Comparison of ENCODE assay signal across 13 cellular contexts in genomic region chr3:188941103-188941502, GRCh38.
DNase-seq lines count a peak whose midpoint lies in the region; ATAC-seq, FAIRE-seq and TF ChIP-seq lines count a peak whose summit lies in the region.
"Had no signal": no experiment of that assay in that cellular context is flagged by ENCODE, and none has a peak within 500 bp of the region (broad histone marks: within the 10 kb centered on the region; RNA-seq: fewer than 3 reads in every experiment).

No MANE protein-coding gene starts in this region.

- TF ChIP-seq POLR2A in GM12891 (IDR thresholded peaks at IDR 0.05; ENCODE audit: low read depth, low read length): no peak

- peaks cover 0 to 4% (median 0%) of the 10 kb centered on the region in 8 donors for H3K9me3 Mint-ChIP-seq in CD4-positive, alpha-beta memory T cell

- no peaks in the 10 kb centered on the region for H3K36me3 ChIP-seq in subcutaneous abdominal adipose tissue (ENCODE audit: control insufficient read depth in 5 of 5, insufficient read depth in 5 of 5, low read length in 5 of 5)
- H3K36me3 ChIP-seq in CD4-positive, alpha-beta memory T cell (ENCODE audit: insufficient read depth, low read length): no peaks in the 10 kb centered on the region
- H3K36me3 ChIP-seq: colonic mucosa had no signal

- FAIRE-seq in GM12891 (lab: Jason Lieb, UNC): no peak

- no peak overlapping the region for H3K4me3 Mint-ChIP-seq in CD4-positive, alpha-beta memory T cell

- WGBS in right cardiac atrium: 80% methylated on average over 3 of the region's 3 CpGs

- H3K9ac ChIP-seq in subcutaneous abdominal adipose tissue (ENCODE audit: low read length in 5 of 5): no peak overlapping the region

- intact Hi-C loops in right cardiac atrium (cut with DNase I): loop anchor here in 1 of 4 donors (10.0 kb wide), 1 partner anchor 346 kb away; no protein-coding TSS in a partner anchor
- intact Hi-C loops in CD4-positive, alpha-beta memory T cell (cut with micrococcal nuclease): no loop called here

- peaks cover 0 to 3% of the 10 kb centered on the region in 2 donors for H3K27me3 Mint-ChIP-seq in CD4-positive, alpha-beta memory T cell

- peaks cover 8% of the 10 kb centered on the region for H3K4me1 ChIP-seq in right cardiac atrium (ENCODE audit: control insufficient read depth, insufficient read depth, low read length)
- H3K4me1 ChIP-seq in subcutaneous abdominal adipose tissue (ENCODE audit: control insufficient read depth in 5 of 5, insufficient read depth in 5 of 5, low read length in 5 of 5): peaks cover 5 to 53% (median 43%) of the 10 kb centered on the region in 5 donors
- H3K4me1 ChIP-seq in CD4-positive, alpha-beta memory T cell (ENCODE audit: insufficient read depth, low read length): no peaks in the 10 kb centered on the region
- H3K4me1 ChIP-seq: colonic mucosa had no signal

- H3K27ac ChIP-seq in right cardiac atrium (ENCODE audit: low read length) (peak overlapping the region; percentile 70), subcutaneous abdominal adipose tissue (ENCODE audit: low read depth, low read length) (peak overlapping the region; percentile 57)
- H3K27ac ChIP-seq in CD4-positive, alpha-beta memory T cell (ENCODE audit: low read depth, low read length): no peak overlapping the region
- H3K27ac ChIP-seq: colonic mucosa had no signal

- POLR2A ChIA-PET in CD4-positive, alpha-beta memory T cell (lab: Charles Lee; ENCODE audit: partially characterized antibody): no interaction called here

- no peaks in the 10 kb centered on the region for H3K36me3 Mint-ChIP-seq in CD4-positive, alpha-beta memory T cell

- H3K9me3 ChIP-seq in right cardiac atrium (ENCODE audit: control insufficient read depth, low read length) (no peaks in the 10 kb centered on the region), subcutaneous abdominal adipose tissue (ENCODE audit: control insufficient read depth in 5 of 5, low read length in 5 of 5) (no peaks in the 10 kb centered on the region)
- H3K9me3 ChIP-seq in CD4-positive, alpha-beta memory T cell (ENCODE audit: control insufficient read depth in 1 of 2, low read length in 2 of 2): no peaks in the 10 kb centered on the region
- H3K9me3 ChIP-seq: colonic mucosa had no signal

- CTCF ChIA-PET in CD4-positive, alpha-beta memory T cell (lab: Charles Lee; ENCODE audit: partially characterized antibody): interaction anchor here (1.0 kb wide), 1 partner anchor 13 kb away, joined by 4 read pairs; no protein-coding TSS in a partner anchor

- no peak for DNase-seq in GM12891 (ENCODE audit: insufficient read length, low spot score)
- peak; percentile 96 for DNase-seq in SIG-M5 treated with dmso at 0.1 percent for 504 hours (lab: John Stamatoyannopoulos, UW; ENCODE audit: unreplicated experiment)
- DNase-seq in right cardiac atrium: peak in 1 of 3 donors; percentile 37
- no peak for DNase-seq in CD4-positive, alpha-beta memory T cell
- DNase-seq in kidney tubule cell (ENCODE audit: low spot score): no peak
- no peak for DNase-seq in OCI-M1 (lab: John Stamatoyannopoulos, UW)
- DNase-seq in HPDE6-E6E7 (ENCODE audit: extremely low spot score): no peak
- DNase-seq: activated CD4-positive, alpha-beta T cell treated with anti-CD3 and anti-CD28 coated beads, Interleukin-2, amount 50 U/mL, for 1 hour; colonic mucosa; DMS79; NCI-H2171 treated with DMSO at 0.1 percent for 48 hours had no signal

- H3K4me3 ChIP-seq in right cardiac atrium (ENCODE audit: low read length): no peak overlapping the region
- no peak overlapping the region for H3K4me3 ChIP-seq in subcutaneous abdominal adipose tissue (ENCODE audit: low read depth in 1 of 5, low read length in 5 of 5)
- H3K4me3 ChIP-seq in CD4-positive, alpha-beta memory T cell (ENCODE audit: low read length in 2 of 2): no peak overlapping the region
- H3K4me3 ChIP-seq: colonic mucosa had no signal

- H3K4me1 Mint-ChIP-seq in CD4-positive, alpha-beta memory T cell: no peaks in the 10 kb centered on the region

- no peaks in the 10 kb centered on the region for H3K27me3 ChIP-seq in right cardiac atrium (ENCODE audit: control insufficient read depth, insufficient read depth)
- H3K27me3 ChIP-seq in subcutaneous abdominal adipose tissue (ENCODE audit: control insufficient read depth in 5 of 5, insufficient read depth in 4 of 5, low read length in 5 of 5): no peaks in the 10 kb centered on the region
- no peaks in the 10 kb centered on the region for H3K27me3 ChIP-seq in CD4-positive, alpha-beta memory T cell (ENCODE audit: insufficient read depth, low read length)
- H3K27me3 ChIP-seq: colonic mucosa had no signal

- no peak overlapping the region for H3K27ac Mint-ChIP-seq in CD4-positive, alpha-beta memory T cell

- ATAC-seq in right cardiac atrium: peak in 1 of 2 donors; percentile 43
- ATAC-seq: Panc1 had no signal

TF ChIP-seq in GM12891, 5 proteins besides CTCF, POLR2A, EP300 and RAD21:
- peak; percentile 63 for TF ChIP-seq SPI1 (IDR thresholded peaks at IDR 0.05; ENCODE audit: low read depth, low read length)
- no peak for TF ChIP-seq POU2F2 (IDR thresholded peaks at IDR 0.05; ENCODE audit: low read depth, low read length)
